ENCODE assay signal across 1 cellular context in the genomic region with DNA sequence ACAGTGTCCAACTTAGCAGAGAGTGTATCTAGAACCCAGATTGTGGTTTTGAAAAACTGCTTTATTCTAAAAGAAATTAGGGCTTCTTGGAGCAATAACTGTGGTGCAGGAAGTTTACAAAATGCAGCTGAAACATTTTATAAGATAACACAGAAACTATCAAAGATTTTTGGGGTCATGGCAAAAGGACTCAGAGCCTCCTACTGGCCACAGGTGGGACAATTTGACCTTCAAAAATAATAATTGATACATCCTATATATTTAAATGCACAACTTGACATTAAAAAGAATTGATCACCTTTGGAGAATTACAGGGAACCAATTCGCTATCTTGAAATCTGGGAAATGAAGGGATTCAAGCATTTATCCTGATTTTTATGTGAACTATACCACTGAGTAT.
TF ChIP-seq lines count a peak whose summit lies in the region.

No MANE protein-coding gene starts in this region.

TF ChIP-seq in IMR-90, 13 proteins besides CTCF, POLR2A, EP300 and RAD21:
- TF ChIP-seq MAZ (IDR thresholded peaks at IDR 0.05; ENCODE audit: borderline replicate concordance, low read depth, low read length) = no peak
- TF ChIP-seq, protein P1, sequence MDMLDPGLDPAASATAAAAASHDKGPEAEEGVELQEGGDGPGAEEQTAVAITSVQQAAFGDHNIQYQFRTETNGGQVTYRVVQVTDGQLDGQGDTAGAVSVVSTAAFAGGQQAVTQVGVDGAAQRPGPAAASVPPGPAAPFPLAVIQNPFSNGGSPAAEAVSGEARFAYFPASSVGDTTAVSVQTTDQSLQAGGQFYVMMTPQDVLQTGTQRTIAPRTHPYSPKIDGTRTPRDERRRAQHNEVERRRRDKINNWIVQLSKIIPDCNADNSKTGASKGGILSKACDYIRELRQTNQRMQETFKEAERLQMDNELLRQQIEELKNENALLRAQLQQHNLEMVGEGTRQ (IDR thresholded peaks at IDR 0.05; ENCODE audit: low read depth, low read length) = no peak
- TF ChIP-seq BHLHE40 (IDR thresholded peaks at IDR 0.05; ENCODE audit: low read depth, low read length) = no peak
- no peak for TF ChIP-seq SMC3 (IDR thresholded peaks at IDR 0.05; ENCODE audit: low read depth, low read length)
- no peak for TF ChIP-seq MAFK (IDR thresholded peaks at IDR 0.05; ENCODE audit: low read depth, low read length)
- no peak for TF ChIP-seq RCOR1 (IDR thresholded peaks at IDR 0.05; ENCODE audit: insufficient replicate concordance, low read length)
- TF ChIP-seq, protein P2, sequence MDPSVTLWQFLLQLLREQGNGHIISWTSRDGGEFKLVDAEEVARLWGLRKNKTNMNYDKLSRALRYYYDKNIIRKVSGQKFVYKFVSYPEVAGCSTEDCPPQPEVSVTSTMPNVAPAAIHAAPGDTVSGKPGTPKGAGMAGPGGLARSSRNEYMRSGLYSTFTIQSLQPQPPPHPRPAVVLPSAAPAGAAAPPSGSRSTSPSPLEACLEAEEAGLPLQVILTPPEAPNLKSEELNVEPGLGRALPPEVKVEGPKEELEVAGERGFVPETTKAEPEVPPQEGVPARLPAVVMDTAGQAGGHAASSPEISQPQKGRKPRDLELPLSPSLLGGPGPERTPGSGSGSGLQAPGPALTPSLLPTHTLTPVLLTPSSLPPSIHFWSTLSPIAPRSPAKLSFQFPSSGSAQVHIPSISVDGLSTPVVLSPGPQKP (IDR thresholded peaks at IDR 0.05; ENCODE audit: borderline replicate concordance, low read depth, low read length) = no peak
- no peak for TF ChIP-seq NFE2L2 (IDR thresholded peaks at IDR 0.05; ENCODE audit: low read depth, low read length)
- TF ChIP-seq FOS (IDR thresholded peaks at IDR 0.05; ENCODE audit: low read depth, low read length) = no peak
- no peak for TF ChIP-seq CHD1 (IDR thresholded peaks at IDR 0.05; ENCODE audit: low read depth, low read length)
- TF ChIP-seq RFX5 (IDR thresholded peaks at IDR 0.05; ENCODE audit: low read depth, low read length) = no peak
- no peak for TF ChIP-seq CEBPB (IDR thresholded peaks at IDR 0.05; ENCODE audit: low read depth, low read length)
- TF ChIP-seq MXI1 (IDR thresholded peaks at IDR 0.05; ENCODE audit: borderline replicate concordance, low read depth, low read length) = no peak
